ENCODE assay signal across 11 cellular contexts in genomic region chr18:77123313-77124231, GRCh38. TPM values are rescaled to one million over a fixed set of nuclear protein-coding genes. Genes with fewer than 3 reads are reported as not detected.
DNase-seq lines count a peak whose midpoint lies in the region; ATAC-seq and TF ChIP-seq lines count a peak whose summit lies in the region.
"Had no signal": no experiment of that assay in that cellular context is flagged by ENCODE, and none has a peak within 500 bp of the region (broad histone marks: within the 10 kb centered on the region; RNA-seq: fewer than 3 reads in every experiment).

No MANE protein-coding gene starts in this region.

- no peak for ATAC-seq in stimulated activated naive CD8-positive, alpha-beta T cell treated with anti-CD3 and anti-CD28 coated beads, Interleukin-15, Interleukin-2, amounts not matched to agents 100 U/mL and 50 U/mL, for 24 hours
- ATAC-seq in WTC11 = no peak; the same call in 1 of the 2 replicates
- ATAC-seq: heart left ventricle had no signal

- H3K4me3 Mint-ChIP-seq in stimulated activated naive CD8-positive, alpha-beta T cell treated with anti-CD3 and anti-CD28 coated beads, Interleukin-15, Interleukin-2, amounts not matched to agents 100 ng/mL and 50 ng/mL, for 24 hours = peak overlapping the region; percentile 80
- H3K4me3 Mint-ChIP-seq in WTC11 (no peak overlapping the region), endothelial cell (ENCODE audit: unreplicated experiment) (no peak overlapping the region), neural progenitor cell (no peak overlapping the region)
- H3K4me3 Mint-ChIP-seq: endodermal cell had no signal

- H3K27me3 ChIP-seq in tibial nerve = no peaks in the 10 kb centered on the region
- H3K27me3 ChIP-seq in neural progenitor cell = peaks cover 6% of the 10 kb centered on the region
- no peaks in the 10 kb centered on the region for H3K27me3 ChIP-seq in WERI-Rb-1 (ENCODE audit: insufficient read depth, low read depth, severe bottlenecking)
- H3K27me3 ChIP-seq: heart left ventricle, tibial artery had no signal

- WGBS in tibial nerve, 2 donors = 83 to 85% methylated on average over 11 to 14 of the region's 14 CpGs

- no peak for TF ChIP-seq POLR2A in tibial nerve (IDR thresholded peaks at IDR 0.05)

- no peak overlapping the region for H3K4me2 ChIP-seq in neural progenitor cell

- H3F3A ChIP-seq in neural progenitor cell (ENCODE audit: low read depth) = no peaks in the 10 kb centered on the region

- no peak overlapping the region for H2AFZ ChIP-seq in neural progenitor cell (replicated peaks)

- H3K9ac ChIP-seq in neural progenitor cell = no peak overlapping the region

- H3K36me3 ChIP-seq in tibial nerve (no peaks in the 10 kb centered on the region), neural progenitor cell (no peaks in the 10 kb centered on the region), WERI-Rb-1 (no peaks in the 10 kb centered on the region)
- H3K36me3 ChIP-seq: tibial artery had no signal

- CTCF ChIA-PET in WTC11 (lab: Charles Lee) = interaction anchor here (0.6 to 1.5 kb wide), 7 partner anchors 9 to 244 kb away, joined by 3 to 8 read pairs (median 5); no protein-coding TSS in a partner anchor

- no peaks in the 10 kb centered on the region for H3K9me3 Mint-ChIP-seq in stimulated activated naive CD8-positive, alpha-beta T cell treated with anti-CD3 and anti-CD28 coated beads, Interleukin-15, Interleukin-2, amounts not matched to agents 100 ng/mL and 50 ng/mL, for 24 hours
- H3K9me3 Mint-ChIP-seq in WTC11 (no peaks in the 10 kb centered on the region), endothelial cell (ENCODE audit: unreplicated experiment) (no peaks in the 10 kb centered on the region), neural progenitor cell (peaks cover 6% of the 10 kb centered on the region)
- H3K9me3 Mint-ChIP-seq: endodermal cell had no signal

- POLR2A ChIA-PET in WTC11 (lab: Charles Lee) = interaction anchor here (0.8 kb wide), 1 partner anchor 9 kb away, joined by 4 read pairs; the partner anchor contains the start of gene MBP

- no peaks in the 10 kb centered on the region for H4K20me1 ChIP-seq in neural progenitor cell (ENCODE audit: low read depth)

- TF ChIP-seq CTCF in WTC11 (IDR thresholded peaks at IDR 0.05) (no peak), endothelial cell (IDR thresholded peaks at IDR 0.05; ENCODE audit: unreplicated experiment) (no peak), tibial nerve (IDR thresholded peaks at IDR 0.05) (no peak), neural progenitor cell (IDR thresholded peaks at IDR 0.05) (no peak), WERI-Rb-1 (IDR thresholded peaks at IDR 0.05; ENCODE audit: low read depth, low read length) (no peak)

- TF ChIP-seq EP300 in tibial nerve (IDR thresholded peaks at IDR 0.05) = no peak

- H3K79me2 ChIP-seq in neural progenitor cell (ENCODE audit: low read depth) = no peaks in the 10 kb centered on the region

- no peak for DNase-seq in stimulated activated naive CD8-positive, alpha-beta T cell treated with anti-CD3 and anti-CD28 coated beads, Interleukin-15, Interleukin-2, amounts not matched to agents 100 U/mL and 50 U/mL, for 24 hours
- DNase-seq in WTC11 (ENCODE audit: low spot score) = no peak
- DNase-seq in endothelial cell (ENCODE audit: low spot score) = no peak
- no peak for DNase-seq in tibial nerve (ENCODE audit: low spot score in 2 of 2)
- no peak for DNase-seq in neural progenitor cell (ENCODE audit: low spot score)
- DNase-seq in WERI-Rb-1 = no peak
- no peak for DNase-seq in mucosa of gallbladder (ENCODE audit: low spot score)
- DNase-seq: endodermal cell, heart left ventricle, tibial artery had no signal

- H3K27ac ChIP-seq in tibial nerve (peak overlapping the region in 1 of 4 donors; percentile 22), neural progenitor cell (no peak overlapping the region), WERI-Rb-1 (no peak overlapping the region)
- H3K27ac ChIP-seq: tibial artery had no signal

- H3K27ac Mint-ChIP-seq in stimulated activated naive CD8-positive, alpha-beta T cell treated with anti-CD3 and anti-CD28 coated beads, Interleukin-15, Interleukin-2, amounts not matched to agents 100 ng/mL and 50 ng/mL, for 24 hours = peak overlapping the region; percentile 98
- H3K27ac Mint-ChIP-seq in WTC11 (peak overlapping the region; percentile 85), endothelial cell (ENCODE audit: unreplicated experiment) (peak overlapping the region; percentile 26), neural progenitor cell (no peak overlapping the region)

- peaks cover 98% of the 10 kb centered on the region for H3K4me1 Mint-ChIP-seq in stimulated activated naive CD8-positive, alpha-beta T cell treated with anti-CD3 and anti-CD28 coated beads, Interleukin-15, Interleukin-2, amounts not matched to agents 100 ng/mL and 50 ng/mL, for 24 hours (ENCODE audit: low read depth)
- H3K4me1 Mint-ChIP-seq in WTC11 = peaks cover 55% of the 10 kb centered on the region
- peaks cover 27% of the 10 kb centered on the region for H3K4me1 Mint-ChIP-seq in endothelial cell (ENCODE audit: unreplicated experiment)
- peaks cover 15% of the 10 kb centered on the region for H3K4me1 Mint-ChIP-seq in neural progenitor cell

- H3K9me3 ChIP-seq in tibial nerve (no peaks in the 10 kb centered on the region), neural progenitor cell (ENCODE audit: low read depth) (no peaks in the 10 kb centered on the region), WERI-Rb-1 (ENCODE audit: severe bottlenecking) (peaks cover 2% of the 10 kb centered on the region)
- H3K9me3 ChIP-seq: heart left ventricle, tibial artery had no signal

- H3K4me1 ChIP-seq in tibial nerve (peaks cover 0 to 33% (median 7%) of the 10 kb centered on the region in 4 donors), neural progenitor cell (no peaks in the 10 kb centered on the region)

- H3K4me3 ChIP-seq in tibial nerve = no peak overlapping the region
- H3K4me3 ChIP-seq in neural progenitor cell = no peak overlapping the region
- H3K4me3 ChIP-seq in WERI-Rb-1 (ENCODE audit: low read depth, low read length) = no peak overlapping the region
- H3K4me3 ChIP-seq: tibial artery had no signal

- peaks cover 51% of the 10 kb centered on the region for H3K36me3 Mint-ChIP-seq in stimulated activated naive CD8-positive, alpha-beta T cell treated with anti-CD3 and anti-CD28 coated beads, Interleukin-15, Interleukin-2, amounts not matched to agents 100 ng/mL and 50 ng/mL, for 24 hours (ENCODE audit: low read depth)
- H3K36me3 Mint-ChIP-seq in WTC11 = no peaks in the 10 kb centered on the region
- H3K36me3 Mint-ChIP-seq in endothelial cell (ENCODE audit: low read depth, unreplicated experiment) = peaks cover 3% of the 10 kb centered on the region
- H3K36me3 Mint-ChIP-seq in neural progenitor cell = no peaks in the 10 kb centered on the region

- H3K27me3 Mint-ChIP-seq in stimulated activated naive CD8-positive, alpha-beta T cell treated with anti-CD3 and anti-CD28 coated beads, Interleukin-15, Interleukin-2, amounts not matched to agents 100 ng/mL and 50 ng/mL, for 24 hours = no peaks in the 10 kb centered on the region
- H3K27me3 Mint-ChIP-seq in WTC11 (ENCODE audit: low read depth) = no peaks in the 10 kb centered on the region
- peaks cover 2% of the 10 kb centered on the region for H3K27me3 Mint-ChIP-seq in endothelial cell (ENCODE audit: unreplicated experiment)
- peaks cover 4% of the 10 kb centered on the region for H3K27me3 Mint-ChIP-seq in neural progenitor cell (ENCODE audit: insufficient read depth, low read depth)

TF ChIP-seq in WTC11, 78 proteins besides CTCF, POLR2A, EP300 and RAD21:
- TF ChIP-seq NR3C1 (CRISPR knock-in tag; conservative IDR thresholded peaks at IDR 0.05; ENCODE audit: low read depth) (no peak), RORB (CRISPR knock-in tag; IDR thresholded peaks at IDR 0.05) (no peak), ETV6 (CRISPR knock-in tag; IDR thresholded peaks at IDR 0.05) (no peak), AFF4 (CRISPR knock-in tag; IDR thresholded peaks at IDR 0.05; ENCODE audit: borderline replicate concordance) (no peak), CREB1 (CRISPR knock-in tag; IDR thresholded peaks at IDR 0.05) (no peak)

RNA-seq across cellular contexts. Expression of gene MBP, which starts 9.0 kb away (rescaled TPM):
- total RNA-seq in WTC11 (2021) (19.6 to 20.2 TPM (median 19.6 TPM) in 3 replicates), endothelial cell (ENCODE audit: unreplicated experiment) (9.7 TPM), tibial nerve (1,000 to 10,000 TPM in 3 of 4 donors, 100 to 1,000 TPM in 1; 831 to 1,485 (median 1,405) TPM), neural progenitor cell (ENCODE audit: low replicate concordance) (0.64 and 2.1 TPM in 2 replicates), mucosa of gallbladder (91.4 TPM)
